In the genomic region with DNA sequence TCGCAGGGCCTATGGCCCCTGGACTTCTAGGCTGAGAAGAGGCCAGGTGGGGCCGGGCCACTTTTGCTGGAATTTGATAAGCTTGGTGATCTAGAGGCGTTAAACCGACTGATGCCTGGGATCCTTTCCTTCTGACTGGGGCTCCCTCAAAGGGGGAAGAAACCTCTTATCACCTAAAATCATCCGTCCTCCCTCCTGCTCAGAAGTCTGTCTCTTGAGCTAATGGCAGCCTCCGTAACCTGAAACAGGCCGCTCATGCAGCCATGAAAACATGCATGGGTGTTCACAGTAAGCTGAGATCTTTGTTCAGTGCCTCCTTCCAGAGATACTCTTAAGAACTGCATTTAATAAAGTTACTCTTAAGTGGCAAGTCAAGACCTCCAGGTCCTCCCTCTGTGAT, we compare ENCODE assay signal across 1 cellular context.
TF ChIP-seq lines count a peak whose summit lies in the region.

No MANE protein-coding gene starts in this region.

TF ChIP-seq in H1, 55 proteins besides CTCF, POLR2A, EP300 and RAD21:
- TF ChIP-seq FOSL1 (IDR thresholded peaks at IDR 0.05; ENCODE audit: insufficient read depth, low read depth, low read length), result no peak
- no peak for TF ChIP-seq CBX5 (IDR thresholded peaks at IDR 0.05; ENCODE audit: low read depth, low read length)
- TF ChIP-seq ZNF274 (IDR thresholded peaks at IDR 0.05; ENCODE audit: borderline replicate concordance, extremely low read depth, low read length), result no peak
- no peak for TF ChIP-seq SP4 (IDR thresholded peaks at IDR 0.05; ENCODE audit: low read length)
- no peak for TF ChIP-seq SAP30 (IDR thresholded peaks at IDR 0.05; ENCODE audit: insufficient read depth, insufficient replicate concordance, low read length)
- TF ChIP-seq SRF (IDR thresholded peaks at IDR 0.05; ENCODE audit: low read depth, low read length), result no peak
- TF ChIP-seq GTF2F1 (IDR thresholded peaks at IDR 0.05; ENCODE audit: borderline replicate concordance, low read depth, low read length), result no peak
- no peak for TF ChIP-seq POLR2AphosphoS5 (IDR thresholded peaks at IDR 0.05; ENCODE audit: low read depth, low read length)
- TF ChIP-seq BCL11A (IDR thresholded peaks at IDR 0.05; ENCODE audit: low read depth in 2 of 2, low read length in 2 of 2), result no peak
- TF ChIP-seq, protein P1, sequence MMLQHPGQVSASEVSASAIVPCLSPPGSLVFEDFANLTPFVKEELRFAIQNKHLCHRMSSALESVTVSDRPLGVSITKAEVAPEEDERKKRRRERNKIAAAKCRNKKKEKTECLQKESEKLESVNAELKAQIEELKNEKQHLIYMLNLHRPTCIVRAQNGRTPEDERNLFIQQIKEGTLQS (IDR thresholded peaks at IDR 0.05; ENCODE audit: insufficient read depth, low read depth, low read length), result no peak
- no peak for TF ChIP-seq TCF12 (IDR thresholded peaks at IDR 0.05; ENCODE audit: low read depth, low read length)
- no peak for TF ChIP-seq NRF1 (IDR thresholded peaks at IDR 0.05; ENCODE audit: low read depth, low read length)
- no peak for TF ChIP-seq EZH2 (IDR thresholded peaks at IDR 0.05; ENCODE audit: low read depth, low read length, severe bottlenecking)
- no peak for TF ChIP-seq TAF7 (optimal IDR thresholded peaks at IDR 0.05; ENCODE audit: borderline replicate concordance, low read depth, low read length)
- TF ChIP-seq, protein P2, sequence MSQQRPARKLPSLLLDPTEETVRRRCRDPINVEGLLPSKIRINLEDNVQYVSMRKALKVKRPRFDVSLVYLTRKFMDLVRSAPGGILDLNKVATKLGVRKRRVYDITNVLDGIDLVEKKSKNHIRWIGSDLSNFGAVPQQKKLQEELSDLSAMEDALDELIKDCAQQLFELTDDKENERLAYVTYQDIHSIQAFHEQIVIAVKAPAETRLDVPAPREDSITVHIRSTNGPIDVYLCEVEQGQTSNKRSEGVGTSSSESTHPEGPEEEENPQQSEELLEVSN (IDR thresholded peaks at IDR 0.05), result no peak
- TF ChIP-seq YY1 (IDR thresholded peaks at IDR 0.05; ENCODE audit: low read depth, low read length), result no peak
- no peak for TF ChIP-seq SP1 (IDR thresholded peaks at IDR 0.05; ENCODE audit: low read depth, low read length)
- no peak for TF ChIP-seq JUND (IDR thresholded peaks at IDR 0.05; ENCODE audit: low read length)
- TF ChIP-seq, protein P3, sequence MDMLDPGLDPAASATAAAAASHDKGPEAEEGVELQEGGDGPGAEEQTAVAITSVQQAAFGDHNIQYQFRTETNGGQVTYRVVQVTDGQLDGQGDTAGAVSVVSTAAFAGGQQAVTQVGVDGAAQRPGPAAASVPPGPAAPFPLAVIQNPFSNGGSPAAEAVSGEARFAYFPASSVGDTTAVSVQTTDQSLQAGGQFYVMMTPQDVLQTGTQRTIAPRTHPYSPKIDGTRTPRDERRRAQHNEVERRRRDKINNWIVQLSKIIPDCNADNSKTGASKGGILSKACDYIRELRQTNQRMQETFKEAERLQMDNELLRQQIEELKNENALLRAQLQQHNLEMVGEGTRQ (IDR thresholded peaks at IDR 0.05; ENCODE audit: low read length), result no peak
- no peak for TF ChIP-seq GABPA (IDR thresholded peaks at IDR 0.05; ENCODE audit: borderline replicate concordance, insufficient read depth, low read length)
